18 cellular contexts compared by ENCODE assay signal in the genomic region with DNA sequence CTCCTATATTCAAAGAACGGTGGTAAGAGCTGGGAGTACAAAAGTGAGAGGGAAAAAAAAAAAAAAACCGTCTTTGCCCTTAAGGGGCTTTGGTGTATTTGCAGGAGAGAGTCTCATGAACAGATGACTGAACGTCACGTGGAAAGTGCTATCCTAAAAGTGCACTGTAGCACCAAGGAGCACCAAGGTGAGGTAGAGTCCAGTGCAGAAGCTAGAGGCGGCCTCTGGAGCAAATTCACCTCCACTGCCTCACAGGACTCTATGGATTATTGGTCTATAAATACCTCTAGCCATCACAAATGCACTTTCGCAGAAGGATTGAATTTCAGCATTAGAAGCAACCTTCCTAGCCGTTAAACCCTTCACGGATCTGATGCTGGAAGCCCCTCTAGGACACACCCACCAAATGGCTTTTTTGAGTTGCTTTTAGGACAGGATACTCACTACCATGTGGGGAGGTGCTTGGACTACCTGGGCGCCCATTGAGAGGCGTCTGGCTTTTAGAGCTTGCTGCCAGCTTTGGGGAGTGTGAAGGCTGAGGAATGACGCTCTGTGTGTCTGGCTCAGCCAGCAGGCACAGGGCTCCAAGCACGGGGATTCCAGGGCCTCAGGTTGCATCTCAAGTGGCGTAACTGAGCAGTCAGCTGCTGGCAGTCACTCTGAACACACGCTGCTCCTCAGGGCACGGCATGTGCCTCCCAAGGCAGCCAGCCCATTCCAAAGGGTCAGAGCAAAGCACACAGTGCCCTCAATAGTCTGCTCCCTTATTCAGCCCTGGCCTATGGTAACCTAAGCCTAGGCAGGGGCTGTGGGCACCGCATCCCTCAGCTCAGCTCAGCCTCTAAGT. TPM values are rescaled to one million over a fixed set of nuclear protein-coding genes. Genes with fewer than 3 reads are reported as not detected.
DNase-seq lines count a peak whose midpoint lies in the region; ATAC-seq, FAIRE-seq and TF ChIP-seq lines count a peak whose summit lies in the region.
"Had no signal": no experiment of that assay in that cellular context is flagged by ENCODE, and none has a peak within 500 bp of the region (broad histone marks: within the 10 kb centered on the region; RNA-seq: fewer than 3 reads in every experiment).

No MANE protein-coding gene starts in this region.

- DNase-seq in DMS53 (lab: John Stamatoyannopoulos, UW) (peak; percentile 6), DMS53 treated with DMSO at 0.1 percent for 48 hours (lab: John Stamatoyannopoulos, UW; ENCODE audit: unreplicated experiment) (no peak), cerebellar nuclear complex (lab: John Stamatoyannopoulos, UW) (peak; percentile 24 to 47), lung (ENCODE audit: low spot score) (peak; percentile 51), thyroid gland (peak; percentile 99), RWPE1 (ENCODE audit: low spot score) (no peak), GM12891 (ENCODE audit: insufficient read length, low spot score) (no peak)
- DNase-seq in activated CD4-positive, alpha-beta T cell treated with anti-CD3 and anti-CD28 coated beads, Interleukin-2, amount 50 U/mL, for 1 hour: no peak
- DNase-seq: CD4-positive, alpha-beta memory T cell; H9; NCI-H2081; PC-9; stimulated activated CD4-positive, alpha-beta T cell treated with anti-CD3 and anti-CD28 coated beads, Interleukin-2, amount 100 ng/mL, for 48 hours; T-helper 1 cell had no signal

- H3K27ac ChIP-seq in lung (ENCODE audit: low read depth in 1 of 2, low read length in 1 of 2) (peak overlapping the region in 1 of 2 donors; percentile 68), thyroid gland (peak overlapping the region; percentile 82 to 89 (median 84)), RWPE1 (no peak overlapping the region)
- H3K27ac ChIP-seq: 22Rv1, HL-60, PC-9 had no signal

- TF ChIP-seq POLR2A in thyroid gland (IDR thresholded peaks at IDR 0.05) (peak in 1 of 2 donors; percentile 53), GM12891 (IDR thresholded peaks at IDR 0.05; ENCODE audit: low read depth, low read length) (no peak)

- no peaks in the 10 kb centered on the region for H3K9me3 ChIP-seq in lung (ENCODE audit: control insufficient read depth in 2 of 2, insufficient read depth in 1 of 2, low read length in 1 of 2)
- no peaks in the 10 kb centered on the region for H3K9me3 ChIP-seq in thyroid gland
- H3K9me3 ChIP-seq: prostate gland had no signal

- H3K4me3 ChIP-seq in lung: no peak overlapping the region
- H3K4me3 ChIP-seq in thyroid gland (replicated peaks in 1 of 3): no peak overlapping the region
- H3K4me3 ChIP-seq: PC-9, prostate gland had no signal

- POLR2A ChIA-PET in RWPE1 (lab: Yijun Ruan, JAX; ENCODE audit: low non-redundant PET): no interaction called here

- FAIRE-seq in GM12891 (lab: Jason Lieb, UNC): no peak

- 83 to 90% methylated on average over 16 of the region's 16 CpGs for WGBS in lung, 2 donors
- WGBS in thyroid gland, 2 donors: 50 to 54% methylated on average over 15 to 16 of the region's 16 CpGs

- H3K4me1 ChIP-seq in lung (ENCODE audit: control insufficient read depth in 2 of 2, insufficient read depth in 2 of 2, low read length in 2 of 2) (peaks cover 0 to 2% of the 10 kb centered on the region in 2 donors), thyroid gland (peaks cover 41 to 60% of the 10 kb centered on the region in 2 donors)
- H3K4me1 ChIP-seq: prostate gland had no signal

- TF ChIP-seq CTCF in lung (IDR thresholded peaks at IDR 0.05; ENCODE audit: control extremely low read depth, extremely low read depth): no peak
- TF ChIP-seq CTCF in thyroid gland (IDR thresholded peaks at IDR 0.05): peak in 1 of 6 experiments; percentile 22
- no peak for TF ChIP-seq CTCF in RWPE1 (conservative IDR thresholded peaks at IDR 0.05; ENCODE audit: low read depth)

- H3K27me3 ChIP-seq in lung (ENCODE audit: control insufficient read depth, insufficient read depth) (no peaks in the 10 kb centered on the region), thyroid gland (no peaks in the 10 kb centered on the region)

- H3K36me3 ChIP-seq in lung (ENCODE audit: control insufficient read depth in 2 of 2, insufficient read depth in 2 of 2, low read length in 2 of 2): no peaks in the 10 kb centered on the region
- no peaks in the 10 kb centered on the region for H3K36me3 ChIP-seq in thyroid gland
- H3K36me3 ChIP-seq: prostate gland had no signal

- CTCF ChIA-PET in RWPE1 (lab: Yijun Ruan, JAX): no interaction called here

- peak; percentile 38 for ATAC-seq in lung (ENCODE audit: insufficient read depth, low FRiP score)
- ATAC-seq: stimulated activated effector memory CD8-positive, alpha-beta T cell treated with anti-CD3 and anti-CD28 coated beads, Interleukin-12 subunit alpha, Interleukin-12 subunit beta, amount 100 ng/mL, for 72 hours had no signal

- intact Hi-C loops in thyroid gland (cut with DNase I): no loop called here

TF ChIP-seq in GM12891, 5 proteins besides CTCF, POLR2A, EP300 and RAD21:
- TF ChIP-seq TAF1 (IDR thresholded peaks at IDR 0.05; ENCODE audit: low read depth, low read length) (no peak), SPI1 (IDR thresholded peaks at IDR 0.05; ENCODE audit: low read depth, low read length) (no peak), PAX5 (IDR thresholded peaks at IDR 0.05; ENCODE audit: insufficient read depth, low read length, severe bottlenecking) (no peak), POU2F2 (IDR thresholded peaks at IDR 0.05; ENCODE audit: low read depth, low read length) (no peak), POLR2AphosphoS5 (IDR thresholded peaks at IDR 0.05; ENCODE audit: low read depth, low read length) (no peak)

RNA-seq across cellular contexts. Expression of a gene that starts 52.7 kb away (rescaled TPM):
- 1 to 10 TPM; 8.6 to 8.7 TPM for total RNA-seq in lung
- 1 to 10 TPM in 1 of 2 donors, under 1 TPM in 1; 0.48 to 8.7 TPM for polyA plus RNA-seq in lung
- total RNA-seq in thyroid gland: 10 to 100 TPM in 2 of 4 donors, 1 to 10 TPM in 2; 4.0 to 13.4 (median 11.1) TPM
- not detected for polyA plus RNA-seq in GM12891 (2012; ENCODE audit: low read depth, missing spikeins)

Comparison
In these comparisons a context has a peak if more than half of its experiments do, and no peak if none do; other contexts are left out.
1. DNase-seq: peak in DMS53 (single experiment), cerebellar nuclear complex (2 of 2), lung (single experiment) and thyroid gland (2 of 2); none in DMS53 treated with DMSO at 0.1 percent for 48 hours (single experiment), RWPE1 (single experiment), activated CD4-positive, alpha-beta T cell treated with anti-CD3 and anti-CD28 coated beads, Interleukin-2, amount 50 U/mL, for 1 hour (single experiment) and GM12891 (single experiment).